ENCODE assay signal across 8 cellular contexts in the genomic region with DNA sequence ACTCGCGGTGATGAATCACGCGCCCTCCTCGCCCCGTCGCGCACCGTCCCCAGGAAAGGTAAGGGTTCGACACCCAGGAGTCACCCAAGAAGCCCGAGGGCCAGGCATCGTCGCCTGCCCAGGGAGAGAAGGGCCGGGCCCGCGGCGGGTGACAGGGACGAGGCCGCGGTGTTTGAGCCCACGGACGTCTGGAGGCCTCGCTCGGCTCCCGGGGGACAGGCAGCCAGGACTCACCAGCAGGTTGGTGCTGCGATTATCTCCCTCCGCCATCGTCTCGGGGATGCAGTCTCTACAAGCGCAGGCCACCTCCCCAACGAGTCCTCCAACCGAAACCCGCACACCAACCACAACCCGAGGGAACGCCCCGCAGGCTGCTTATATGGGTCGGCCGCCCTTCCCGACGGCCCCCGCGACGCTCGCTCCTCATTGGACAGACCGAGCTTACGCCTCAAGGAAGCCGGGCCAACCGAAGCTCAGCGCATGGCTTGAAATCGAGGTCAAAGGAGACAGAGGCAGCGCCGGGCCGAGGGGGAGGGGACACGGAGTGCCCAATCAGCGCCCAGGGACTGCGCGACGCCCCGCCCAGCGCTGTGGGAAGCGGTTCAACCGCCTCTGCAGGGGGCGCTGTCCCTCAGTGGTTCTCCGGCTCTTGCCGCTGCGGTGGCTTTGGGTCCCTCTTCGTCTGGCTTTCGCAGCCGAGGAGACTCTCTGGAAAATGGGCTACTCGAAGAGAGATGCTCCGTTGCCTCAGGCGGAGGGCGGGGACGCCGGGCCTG. TPM values are rescaled to one million over a fixed set of nuclear protein-coding genes. Genes with fewer than 3 reads are reported as not detected.
DNase-seq lines count a peak whose midpoint lies in the region; TF ChIP-seq lines count a peak whose summit lies in the region.

A gene (minus strand): TSS at position 353 of the 776 bp plus-strand sequence. CDS start 83 bp downstream, at position 270.

- no peaks in the 10 kb centered on the region for H3K9me2 ChIP-seq in neural cell (ENCODE audit: insufficient read depth, low read length)

- H3K36me3 ChIP-seq in ES-I3 (ENCODE audit: insufficient read depth, low read length), result peaks cover 11% of the 10 kb centered on the region
- H3K36me3 ChIP-seq in H7 (replicated peaks; ENCODE audit: control insufficient read depth, insufficient read depth, low read length), result peaks cover 7% of the 10 kb centered on the region
- no peaks in the 10 kb centered on the region for H3K36me3 ChIP-seq in neural cell (ENCODE audit: insufficient read depth, low read length)
- H3K36me3 ChIP-seq in stomach smooth muscle (ENCODE audit: control insufficient read depth in 2 of 2, insufficient read depth in 2 of 2, low read length in 2 of 2), result peaks cover under 1 to 2% of the 10 kb centered on the region in 2 donors

- H2AFZ ChIP-seq in neural cell (ENCODE audit: low read depth, low read length), result peak within 1 kb of the TSS; percentile 73

- TF ChIP-seq CTCF in neural cell (IDR thresholded peaks at IDR 0.05; ENCODE audit: poor library complexity, severe bottlenecking), result peak; percentile 99

- H3K9me3 ChIP-seq in ES-I3 (ENCODE audit: control insufficient read depth, insufficient read depth, low read length) (no peaks in the 10 kb centered on the region), neural cell (ENCODE audit: low read length) (no peaks in the 10 kb centered on the region), stomach smooth muscle (ENCODE audit: control insufficient read depth in 2 of 2, low read length in 2 of 2) (no peaks in the 10 kb centered on the region)

- TF ChIP-seq EP300 in neural cell (conservative IDR thresholded peaks at IDR 0.05; ENCODE audit: poor library complexity, severe bottlenecking), result no peak

- H4K20me1 ChIP-seq in neural cell (ENCODE audit: insufficient read depth), result no peaks in the 10 kb centered on the region

- H3K79me2 ChIP-seq in neural cell (replicated peaks; ENCODE audit: insufficient read depth, low read length), result peaks cover 35% of the 10 kb centered on the region

- H3K4me3 ChIP-seq in H7 (ENCODE audit: insufficient read depth, low read depth, low read length) (peak within 1 kb of the TSS; percentile 99), neural cell (ENCODE audit: low read length) (peak within 1 kb of the TSS; percentile 83), stomach smooth muscle (ENCODE audit: low read length in 2 of 2) (peak within 1 kb of the TSS; percentile 91 to 92)

- H3K27me3 ChIP-seq in H7 (ENCODE audit: control insufficient read depth, insufficient read depth, low read length), result no peaks in the 10 kb centered on the region
- no peaks in the 10 kb centered on the region for H3K27me3 ChIP-seq in neural cell (ENCODE audit: insufficient read depth, low read depth, low read length)
- no peaks in the 10 kb centered on the region for H3K27me3 ChIP-seq in stomach smooth muscle (ENCODE audit: control insufficient read depth in 1 of 2, insufficient read depth in 2 of 2, low read length in 2 of 2)

- peak within 1 kb of the TSS; percentile 77 for H3K4me2 ChIP-seq in neural cell (ENCODE audit: low read length)

- TF ChIP-seq RAD21 in neural cell (conservative IDR thresholded peaks at IDR 0.05), result peak; percentile 75

- H3K4me1 ChIP-seq in ES-I3 (ENCODE audit: insufficient read depth, low read length) (peaks cover 31% of the 10 kb centered on the region), stomach smooth muscle (ENCODE audit: control insufficient read depth, insufficient read depth, low read length) (peaks cover 14% of the 10 kb centered on the region)

- DNase-seq in H7 (peak; percentile 98), M059J (ENCODE audit: low read depth) (peak; percentile 99), SHP77 treated with DMSO at 0.1 percent for 48 hours (lab: John Stamatoyannopoulos, UW) (peak; percentile 98), activated gamma-delta T cell (lab: John Stamatoyannopoulos, UW) (peak; percentile 97), fibroblast of the conjunctiva (ENCODE audit: low read depth) (peak; percentile 100)

- no peaks in the 10 kb centered on the region for H3F3A ChIP-seq in neural cell (ENCODE audit: insufficient read depth, low read length, poor library complexity, severe bottlenecking)

- H3K27ac ChIP-seq in neural cell (ENCODE audit: low read length) (peak within 1 kb of the TSS; percentile 88), stomach smooth muscle (ENCODE audit: low read length) (peak within 1 kb of the TSS; percentile 86)

- peak within 1 kb of the TSS; percentile 99 for H3K9ac ChIP-seq in ES-I3 (ENCODE audit: low read depth, low read length)
- peak within 1 kb of the TSS; percentile 76 for H3K9ac ChIP-seq in neural cell (ENCODE audit: low read length)
- H3K9ac ChIP-seq in stomach smooth muscle (ENCODE audit: low read length in 2 of 2), result peak within 1 kb of the TSS; percentile 90 to 91

TF ChIP-seq in neural cell, 6 proteins besides CTCF, POLR2A, EP300 and RAD21:
- peak; percentile 98 for TF ChIP-seq POLR2AphosphoS5 (IDR thresholded peaks at IDR 0.05)
- TF ChIP-seq, protein P1, sequence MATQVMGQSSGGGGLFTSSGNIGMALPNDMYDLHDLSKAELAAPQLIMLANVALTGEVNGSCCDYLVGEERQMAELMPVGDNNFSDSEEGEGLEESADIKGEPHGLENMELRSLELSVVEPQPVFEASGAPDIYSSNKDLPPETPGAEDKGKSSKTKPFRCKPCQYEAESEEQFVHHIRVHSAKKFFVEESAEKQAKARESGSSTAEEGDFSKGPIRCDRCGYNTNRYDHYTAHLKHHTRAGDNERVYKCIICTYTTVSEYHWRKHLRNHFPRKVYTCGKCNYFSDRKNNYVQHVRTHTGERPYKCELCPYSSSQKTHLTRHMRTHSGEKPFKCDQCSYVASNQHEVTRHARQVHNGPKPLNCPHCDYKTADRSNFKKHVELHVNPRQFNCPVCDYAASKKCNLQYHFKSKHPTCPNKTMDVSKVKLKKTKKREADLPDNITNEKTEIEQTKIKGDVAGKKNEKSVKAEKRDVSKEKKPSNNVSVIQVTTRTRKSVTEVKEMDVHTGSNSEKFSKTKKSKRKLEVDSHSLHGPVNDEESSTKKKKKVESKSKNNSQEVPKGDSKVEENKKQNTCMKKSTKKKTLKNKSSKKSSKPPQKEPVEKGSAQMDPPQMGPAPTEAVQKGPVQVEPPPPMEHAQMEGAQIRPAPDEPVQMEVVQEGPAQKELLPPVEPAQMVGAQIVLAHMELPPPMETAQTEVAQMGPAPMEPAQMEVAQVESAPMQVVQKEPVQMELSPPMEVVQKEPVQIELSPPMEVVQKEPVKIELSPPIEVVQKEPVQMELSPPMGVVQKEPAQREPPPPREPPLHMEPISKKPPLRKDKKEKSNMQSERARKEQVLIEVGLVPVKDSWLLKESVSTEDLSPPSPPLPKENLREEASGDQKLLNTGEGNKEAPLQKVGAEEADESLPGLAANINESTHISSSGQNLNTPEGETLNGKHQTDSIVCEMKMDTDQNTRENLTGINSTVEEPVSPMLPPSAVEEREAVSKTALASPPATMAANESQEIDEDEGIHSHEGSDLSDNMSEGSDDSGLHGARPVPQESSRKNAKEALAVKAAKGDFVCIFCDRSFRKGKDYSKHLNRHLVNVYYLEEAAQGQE (IDR thresholded peaks at IDR 0.05; ENCODE audit: borderline replicate concordance), result peak; percentile 85
- TF ChIP-seq SMC3 (conservative IDR thresholded peaks at IDR 0.05; ENCODE audit: poor library complexity), result peak; percentile 73
- peak; percentile 88 for TF ChIP-seq MXI1 (conservative IDR thresholded peaks at IDR 0.05; ENCODE audit: poor library complexity, severe bottlenecking)
- peak; percentile 79 for TF ChIP-seq TAF1 (IDR thresholded peaks at IDR 0.05; ENCODE audit: low read depth)
- TF ChIP-seq EZH2 (IDR thresholded peaks at IDR 0.05; ENCODE audit: borderline replicate concordance, insufficient read depth, low read length, poor library complexity, severe bottlenecking), result no peak

RNA-seq across cellular contexts. Expression of the gene that starts here (rescaled TPM):
- 439 and 673 TPM in 2 replicates for total RNA-seq in H7 (2014; rRNA removed; shearing (Covaris generic))
- 474 and 485 TPM in 2 replicates for total RNA-seq in M059J (2014; rRNA removed; shearing (Covaris generic))
- 533 and 556 TPM in 2 replicates for polyA plus RNA-seq in neural cell
- polyA minus RNA-seq in neural cell, result 448 and 463 TPM in 2 replicates

Comparison
In these comparisons a context has a peak if more than half of its experiments do, and no peak if none do; other contexts are left out.
1. Peak in every context shown above with its lines: DNase-seq, H3K4me3 ChIP-seq and H3K27ac ChIP-seq.